In genomic region chr1:40316595-40317393, GRCh38 we compare ENCODE assay signal across 8 cellular contexts. TPM values are rescaled to one million over a fixed set of nuclear protein-coding genes. Genes with fewer than 3 reads are reported as not detected.
DNase-seq lines count a peak whose midpoint lies in the region; ATAC-seq and TF ChIP-seq lines count a peak whose summit lies in the region.

Gene COL9A2, minus strand, starts transcription at chr1:40317286. Its CDS starts 89 bp downstream, at chr1:40317197.

- ATAC-seq in activated CD4-positive, CD25-positive, alpha-beta regulatory T cell treated with anti-CD3 and anti-CD28 coated beads, Interleukin-2, amount 50 U/mL, for 24 hours, result peak; percentile 50 to 67
- ATAC-seq in GM21723 (IDR thresholded peaks at IDR 0.05; ENCODE audit: unreplicated experiment) (no peak), GM18858 (IDR thresholded peaks at IDR 0.05; ENCODE audit: unreplicated experiment) (no peak)

- no peaks in the 10 kb centered on the region for H3K9me3 ChIP-seq in Caco-2
- no peaks in the 10 kb centered on the region for H3K9me3 ChIP-seq in liver (ENCODE audit: control insufficient read depth in 4 of 4, low read length in 3 of 4)

- H3K4me1 ChIP-seq in Caco-2 (no peaks in the 10 kb centered on the region), liver (ENCODE audit: control insufficient read depth in 4 of 4, insufficient read depth in 4 of 4, low read length in 3 of 4) (peaks cover 10 to 21% (median 15%) of the 10 kb centered on the region in 4 donors)

- intact Hi-C loops in Caco-2 (cut with micrococcal nuclease; ENCODE audit: unreplicated experiment), result loop anchor here (10.0 kb wide), 1 partner anchor 62 kb away; the partner anchor contains the start of gene ZMPSTE24

- no peaks in the 10 kb centered on the region for H3K36me3 Mint-ChIP-seq in Caco-2 (ENCODE audit: insufficient read depth, unreplicated experiment)

- no peak within 1 kb of the TSS for H3K27ac Mint-ChIP-seq in Caco-2 (ENCODE audit: unreplicated experiment)

- H3K27me3 Mint-ChIP-seq in Caco-2 (ENCODE audit: insufficient read depth, unreplicated experiment), result no peaks in the 10 kb centered on the region

- H3K9ac ChIP-seq in liver (ENCODE audit: low read depth in 1 of 2, low read length in 2 of 2), result no peak within 1 kb of the TSS

- H3K4me3 ChIP-seq in Caco-2 (ENCODE audit: low read depth, low read length) (peak within 1 kb of the TSS; percentile 41), choroid plexus epithelial cell (ENCODE audit: low read depth, low read length) (peak within 1 kb of the TSS; percentile 48), liver (ENCODE audit: low read depth in 1 of 3, low read length in 3 of 3) (peak within 1 kb of the TSS in 2 of 3 donors; percentile 34 to 49)

- TF ChIP-seq RAD21 in liver (IDR thresholded peaks at IDR 0.05), result no peak

- H3K36me3 ChIP-seq in Caco-2 (ENCODE audit: control insufficient read depth, insufficient read depth, low read length), result no peaks in the 10 kb centered on the region
- no peaks in the 10 kb centered on the region for H3K36me3 ChIP-seq in liver (ENCODE audit: control insufficient read depth in 4 of 4, insufficient read depth in 3 of 4, low read depth in 1 of 4, low read length in 3 of 4)

- peak in 1 of 2 experiments; percentile 37 for DNase-seq in Caco-2
- DNase-seq in M059J (ENCODE audit: low read depth), result peak; percentile 67
- DNase-seq in choroid plexus epithelial cell (ENCODE audit: low read depth), result no peak
- DNase-seq in stimulated activated CD4-positive, alpha-beta T cell treated with anti-CD3 and anti-CD28 coated beads, Interleukin-4, amount 100 ng/mL, for 4 hours, result peak; percentile 56 to 57

- POLR2A ChIA-PET in Caco-2 (lab: Charles Lee), result no interaction called here

- H3K4me3 Mint-ChIP-seq in Caco-2 (ENCODE audit: unreplicated experiment), result peak within 1 kb of the TSS; percentile 46

- CTCF ChIA-PET in Caco-2 (lab: Charles Lee), result interaction anchor here (1.1 to 1.2 kb wide), 2 partner anchors 22 to 173 kb away, joined by 3 to 6 read pairs; no protein-coding TSS in a partner anchor

- no peak within 1 kb of the TSS for H3K27ac ChIP-seq in liver (ENCODE audit: low read depth in 1 of 2, low read length in 2 of 2)

- no peaks in the 10 kb centered on the region for H3K27me3 ChIP-seq in Caco-2 (replicated peaks; ENCODE audit: control insufficient read depth, insufficient read depth, low read length)
- peaks cover 0 to 6% (median 3%) of the 10 kb centered on the region in 4 donors for H3K27me3 ChIP-seq in liver (ENCODE audit: control insufficient read depth in 4 of 4, insufficient read depth in 4 of 4, low read length in 3 of 4)

- BruUV-seq in Caco-2 (replicated peaks; lab: Mats Ljungman, UMichigan), result no TSS peak

- no peaks in the 10 kb centered on the region for H3K4me1 Mint-ChIP-seq in Caco-2 (ENCODE audit: low read depth, unreplicated experiment)

- 4% methylated on average over 84 of the region's 84 CpGs for WGBS in liver

- H3K9me3 Mint-ChIP-seq in Caco-2 (ENCODE audit: unreplicated experiment), result no peaks in the 10 kb centered on the region

- no peak for TF ChIP-seq CTCF in Caco-2 (IDR thresholded peaks at IDR 0.05; ENCODE audit: insufficient read depth in 1 of 2, low read depth in 1 of 2, low read length in 1 of 2, severe bottlenecking in 1 of 2, unreplicated experiment in 1 of 2)
- TF ChIP-seq CTCF in choroid plexus epithelial cell (conservative IDR thresholded peaks at IDR 0.05; ENCODE audit: low read depth, low read length), result no peak
- TF ChIP-seq CTCF in liver (IDR thresholded peaks at IDR 0.05; ENCODE audit: low read depth, low read length, missing input control), result no peak

TF ChIP-seq in liver, 16 proteins besides CTCF, POLR2A, EP300 and RAD21:
- TF ChIP-seq TAF1 (conservative IDR thresholded peaks at IDR 0.05) (no peak), GABPA (IDR thresholded peaks at IDR 0.05 in 1 of 2, conservative IDR thresholded peaks at IDR 0.05 in 1 of 2) (no peak), YY1 (IDR thresholded peaks at IDR 0.05) (no peak), EGR1 (IDR thresholded peaks at IDR 0.05; ENCODE audit: low read depth in 2 of 2) (no peak), RXRA (IDR thresholded peaks at IDR 0.05) (no peak), ATF3 (IDR thresholded peaks at IDR 0.05) (no peak), HNF4G (IDR thresholded peaks at IDR 0.05) (no peak), NR2F2 (IDR thresholded peaks at IDR 0.05) (no peak), SP1 (IDR thresholded peaks at IDR 0.05) (no peak), FOXA1 (IDR thresholded peaks at IDR 0.05) (no peak), REST (IDR thresholded peaks at IDR 0.05) (no peak), HNF4A (conservative IDR thresholded peaks at IDR 0.05) (no peak), FOXA2 (IDR thresholded peaks at IDR 0.05) (no peak), MAX (IDR thresholded peaks at IDR 0.05) (no peak), ZBTB33 (IDR thresholded peaks at IDR 0.05) (no peak), JUND (IDR thresholded peaks at IDR 0.05) (no peak)

RNA-seq across cellular contexts. Expression of gene COL9A2, which starts in this region (rescaled TPM):
- 0.23 and 0.39 TPM in 2 replicates for total RNA-seq in Caco-2 (2022)
- total RNA-seq in M059J (2014; rRNA removed; shearing (Covaris generic)), result 2.8 and 11.1 TPM in 2 replicates
- under 1 TPM; 0.19 to 0.75 TPM for total RNA-seq in liver
- under 1 TPM; 0.22 to 0.46 TPM for polyA plus RNA-seq in liver

Comparison
In these comparisons a context has a peak if more than half of its experiments do, and no peak if none do; other contexts are left out.
1. ATAC-seq: peak in activated CD4-positive, CD25-positive, alpha-beta regulatory T cell treated with anti-CD3 and anti-CD28 coated beads, Interleukin-2, amount 50 U/mL, for 24 hours (2 of 2); none in GM21723 (single experiment) and GM18858 (single experiment).
2. Peak in every context shown above with its lines, with median percentiles within 50 percentile points of each other: H3K4me3 ChIP-seq.